8 cellular contexts compared by ENCODE assay signal in genomic region chr7:19713676-19714075, GRCh38. TPM values are rescaled to one million over a fixed set of nuclear protein-coding genes. Genes with fewer than 3 reads are reported as not detected.
DNase-seq lines count a peak whose midpoint lies in the region; ATAC-seq and TF ChIP-seq lines count a peak whose summit lies in the region.

No MANE protein-coding gene starts in this region.

- DNase-seq in activated T-cell treated with anti-CD3 and anti-CD28 coated beads for 24 hours (ENCODE audit: low read depth) (peak; percentile 25), MV-4-11 (lab: John Stamatoyannopoulos, UW) (peak; percentile 25), WTC11 (ENCODE audit: low spot score) (peak; percentile 29), fibroblast of lung (ENCODE audit: low read depth in 2 of 2) (peak; percentile 39 to 62), renal cortical epithelial cell (ENCODE audit: low read depth) (peak; percentile 62), NCI-H187 (lab: John Stamatoyannopoulos, UW) (no peak)
- no peak for DNase-seq in activated T-cell treated with anti-CD3 and anti-CD28 coated beads, Interleukin-2, amount 50 U/mL, for 24 hours

- no peak overlapping the region for H3K9ac ChIP-seq in fibroblast of lung (ENCODE audit: insufficient read depth, low read length)

- peaks cover 1% of the 10 kb centered on the region for H3K79me2 ChIP-seq in fibroblast of lung (ENCODE audit: control insufficient read depth, insufficient read depth, low read length)

- H3K9me3 Mint-ChIP-seq in activated T-cell treated with anti-CD3 and anti-CD28 coated beads, Interleukin-2, amount 50 U/mL, for 24 hours = no peaks in the 10 kb centered on the region
- no peaks in the 10 kb centered on the region for H3K9me3 Mint-ChIP-seq in WTC11

- no peaks in the 10 kb centered on the region for H3K9me3 ChIP-seq in fibroblast of lung (ENCODE audit: control insufficient read depth, insufficient read depth, low read depth, low read length)

- no peak overlapping the region for H3K4me2 ChIP-seq in fibroblast of lung (ENCODE audit: extremely low read depth, insufficient read depth, low read length)

- H3K4me3 Mint-ChIP-seq in activated T-cell treated with anti-CD3 and anti-CD28 coated beads, Interleukin-2, amount 50 U/mL, for 24 hours = no peak overlapping the region
- H3K4me3 Mint-ChIP-seq in WTC11 = no peak overlapping the region

- no peak overlapping the region for H2AFZ ChIP-seq in fibroblast of lung (ENCODE audit: low read length)

- ATAC-seq in WTC11 (no peak), GM18502 (IDR thresholded peaks at IDR 0.05; ENCODE audit: poor library complexity, unreplicated experiment) (no peak)

- no peaks in the 10 kb centered on the region for H4K20me1 ChIP-seq in fibroblast of lung (ENCODE audit: control insufficient read depth, extremely low read depth, insufficient read depth, low read length)

- no peaks in the 10 kb centered on the region for H3K4me1 ChIP-seq in fibroblast of lung (ENCODE audit: control insufficient read depth, extremely low read depth, insufficient read depth, low read length)

- CTCF ChIA-PET in WTC11 (lab: Charles Lee) = interaction anchor here (0.5 to 3.1 kb wide), 28 partner anchors 8 to 985 kb away, joined by 3 to 42 read pairs (median 4); partner anchors contain the start of genes ITGB8 and TMEM196

- no peaks in the 10 kb centered on the region for H3K36me3 ChIP-seq in fibroblast of lung (ENCODE audit: control insufficient read depth, insufficient read depth, low read length)

- no peaks in the 10 kb centered on the region for H3K27me3 ChIP-seq in fibroblast of lung (ENCODE audit: control insufficient read depth, insufficient read depth, low read length)

- POLR2A ChIA-PET in WTC11 (lab: Charles Lee) = no interaction called here

- H3K4me3 ChIP-seq in fibroblast of lung (replicated peaks in 1 of 4; ENCODE audit: control extremely low read depth in 1 of 4, insufficient read depth in 1 of 4, low read depth in 3 of 4, low read length in 4 of 4) = no peak overlapping the region

- H3K27ac Mint-ChIP-seq in activated T-cell treated with anti-CD3 and anti-CD28 coated beads, Interleukin-2, amount 50 U/mL, for 24 hours = no peak overlapping the region
- H3K27ac Mint-ChIP-seq in WTC11 = no peak overlapping the region

- TF ChIP-seq CTCF in WTC11 (IDR thresholded peaks at IDR 0.05) (peak; percentile 33; the same call in 1 of the 2 replicates), fibroblast of lung (conservative IDR thresholded peaks at IDR 0.05 in 1 of 2, IDR thresholded peaks at IDR 0.05 in 1 of 2; ENCODE audit: low read depth in 1 of 2, low read length in 2 of 2) (peak; percentile 45 to 62)

- H3K4me1 Mint-ChIP-seq in activated T-cell treated with anti-CD3 and anti-CD28 coated beads, Interleukin-2, amount 50 U/mL, for 24 hours (ENCODE audit: low read depth) = peaks cover 12% of the 10 kb centered on the region
- H3K4me1 Mint-ChIP-seq in WTC11 = peaks cover 6% of the 10 kb centered on the region; the same call in 1 of the 2 replicates

- no peak overlapping the region for H3K27ac ChIP-seq in fibroblast of lung (ENCODE audit: insufficient read depth, low read length)

- H3K36me3 Mint-ChIP-seq in activated T-cell treated with anti-CD3 and anti-CD28 coated beads, Interleukin-2, amount 50 U/mL, for 24 hours (ENCODE audit: low read depth) = peaks cover 2% of the 10 kb centered on the region
- no peaks in the 10 kb centered on the region for H3K36me3 Mint-ChIP-seq in WTC11

- no peaks in the 10 kb centered on the region for H3K27me3 Mint-ChIP-seq in activated T-cell treated with anti-CD3 and anti-CD28 coated beads, Interleukin-2, amount 50 U/mL, for 24 hours
- H3K27me3 Mint-ChIP-seq in WTC11 (ENCODE audit: low read depth) = peaks cover 6% of the 10 kb centered on the region

TF ChIP-seq in WTC11, 78 proteins besides CTCF, POLR2A, EP300 and RAD21 (continues in another document):
- no peak for TF ChIP-seq ZNF232 (CRISPR knock-in tag; IDR thresholded peaks at IDR 0.05)
- TF ChIP-seq, protein P1, sequence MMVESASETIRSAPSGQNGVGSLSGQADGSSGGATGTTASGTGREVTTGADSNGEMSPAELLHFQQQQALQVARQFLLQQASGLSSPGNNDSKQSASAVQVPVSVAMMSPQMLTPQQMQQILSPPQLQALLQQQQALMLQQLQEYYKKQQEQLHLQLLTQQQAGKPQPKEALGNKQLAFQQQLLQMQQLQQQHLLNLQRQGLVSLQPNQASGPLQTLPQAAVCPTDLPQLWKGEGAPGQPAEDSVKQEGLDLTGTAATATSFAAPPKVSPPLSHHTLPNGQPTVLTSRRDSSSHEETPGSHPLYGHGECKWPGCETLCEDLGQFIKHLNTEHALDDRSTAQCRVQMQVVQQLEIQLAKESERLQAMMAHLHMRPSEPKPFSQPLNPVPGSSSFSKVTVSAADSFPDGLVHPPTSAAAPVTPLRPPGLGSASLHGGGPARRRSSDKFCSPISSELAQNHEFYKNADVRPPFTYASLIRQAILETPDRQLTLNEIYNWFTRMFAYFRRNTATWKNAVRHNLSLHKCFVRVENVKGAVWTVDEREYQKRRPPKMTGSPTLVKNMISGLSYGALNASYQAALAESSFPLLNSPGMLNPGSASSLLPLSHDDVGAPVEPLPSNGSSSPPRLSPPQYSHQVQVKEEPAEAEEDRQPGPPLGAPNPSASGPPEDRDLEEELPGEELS (CRISPR knock-in tag; IDR thresholded peaks at IDR 0.05) = no peak
- no peak for TF ChIP-seq ZNF423 (CRISPR knock-in tag; IDR thresholded peaks at IDR 0.05)
- TF ChIP-seq ZMAT4 (CRISPR knock-in tag; IDR thresholded peaks at IDR 0.05) = no peak
- no peak for TF ChIP-seq ZNF121 (CRISPR knock-in tag; IDR thresholded peaks at IDR 0.05)
- TF ChIP-seq AR (CRISPR knock-in tag; IDR thresholded peaks at IDR 0.05) = no peak
- TF ChIP-seq NFE2L1 (CRISPR knock-in tag; IDR thresholded peaks at IDR 0.05) = no peak
- TF ChIP-seq CDX4 (CRISPR knock-in tag; IDR thresholded peaks at IDR 0.05; ENCODE audit: borderline replicate concordance) = no peak
- TF ChIP-seq ZNF416 (CRISPR knock-in tag; IDR thresholded peaks at IDR 0.05) = no peak
- no peak for TF ChIP-seq ZNF671 (CRISPR knock-in tag; IDR thresholded peaks at IDR 0.05)
- no peak for TF ChIP-seq ELF4 (CRISPR knock-in tag; IDR thresholded peaks at IDR 0.05; ENCODE audit: low read depth)
- TF ChIP-seq NR2C2 (CRISPR knock-in tag; IDR thresholded peaks at IDR 0.05) = no peak
- no peak for TF ChIP-seq ZNF219 (CRISPR knock-in tag; IDR thresholded peaks at IDR 0.05; ENCODE audit: borderline replicate concordance)
- TF ChIP-seq ZNF317 (CRISPR knock-in tag; IDR thresholded peaks at IDR 0.05; ENCODE audit: borderline replicate concordance, low read depth) = no peak
- no peak for TF ChIP-seq TEAD4 (CRISPR knock-in tag; IDR thresholded peaks at IDR 0.05)
- TF ChIP-seq SMAD3 (CRISPR knock-in tag; IDR thresholded peaks at IDR 0.05; ENCODE audit: borderline replicate concordance) = no peak
- no peak for TF ChIP-seq JAZF1 (CRISPR knock-in tag; IDR thresholded peaks at IDR 0.05)

RNA-seq across cellular contexts. Expression of gene POLR1F, which starts 4.8 kb away (rescaled TPM):
- total RNA-seq in WTC11 (2021) (18.6 to 22.3 TPM (median 19.2 TPM) in 3 replicates), fibroblast of lung (16.9 and 21.3 TPM in 2 replicates), renal cortical epithelial cell (29.9 and 33.9 TPM in 2 replicates)
- 20.5 and 21.6 TPM in 2 replicates for polyA plus RNA-seq in fibroblast of lung
- 10.5 and 14.3 TPM in 2 replicates for polyA plus RNA-seq in fibroblast of lung (2012)
- 3.4 and 3.9 TPM in 2 replicates for polyA minus RNA-seq in fibroblast of lung (ENCODE audit: low replicate concordance)

RNA-seq across cellular contexts. Expression of gene TMEM196, which starts 59.7 kb away (rescaled TPM):
- total RNA-seq in WTC11 (2021) (0.11 to 0.42 TPM (median 0.16 TPM) in 3 replicates), fibroblast of lung (not detected in 2 replicates), renal cortical epithelial cell (0.17 and 1.2 TPM in 2 replicates)
- polyA plus RNA-seq in fibroblast of lung = not detected in 2 replicates
- polyA plus RNA-seq in fibroblast of lung (2012) = not detected in 2 replicates
- not detected in 2 replicates for polyA minus RNA-seq in fibroblast of lung (ENCODE audit: low replicate concordance)

Comparison
In these comparisons a context has a peak if more than half of its experiments do, and no peak if none do; other contexts are left out.
1. DNase-seq: peak in activated T-cell treated with anti-CD3 and anti-CD28 coated beads for 24 hours (single experiment), MV-4-11 (single experiment), WTC11 (single experiment), fibroblast of lung (2 of 2) and renal cortical epithelial cell (single experiment); none in activated T-cell treated with anti-CD3 and anti-CD28 coated beads, Interleukin-2, amount 50 U/mL, for 24 hours (single experiment) and NCI-H187 (0 of 2).